ENCODE assay signal across 8 cellular contexts in genomic region chr3:183518446-183519185, GRCh38. TPM values are rescaled to one million over a fixed set of nuclear protein-coding genes. Genes with fewer than 3 reads are reported as not detected.
DNase-seq lines count a peak whose midpoint lies in the region; ATAC-seq lines count a peak whose summit lies in the region.

No MANE protein-coding gene starts in this region.

- POLR2A ChIA-PET in activated CD8-positive, alpha-beta T cell treated with anti-CD3 and anti-CD28 coated beads, Interleukin-2, amount 10 ng/mL, durations not matched to agents 7 days and 5 days (lab: Charles Lee) = interaction anchor here (1.2 kb wide), 1 partner anchor 9 kb away, joined by 4 read pairs; no protein-coding TSS in a partner anchor
- POLR2A ChIA-PET in naive thymus-derived CD4-positive, alpha-beta T cell (lab: Charles Lee) = interaction anchor here (0.7 to 1.3 kb wide), 2 partner anchors 10 to 166 kb away, joined by 3 read pairs; no protein-coding TSS in a partner anchor

- H3K4me3 Mint-ChIP-seq in activated CD8-positive, alpha-beta T cell treated with anti-CD3 and anti-CD28 coated beads, Interleukin-2, amount 10 ng/mL, durations not matched to agents 7 days and 5 days = no peak overlapping the region
- H3K4me3 Mint-ChIP-seq in naive thymus-derived CD4-positive, alpha-beta T cell = peak overlapping the region in 9 of 10 donors; percentile 14 to 77 (median 41)

- H3K4me1 ChIP-seq in naive thymus-derived CD4-positive, alpha-beta T cell (ENCODE audit: control insufficient read depth in 2 of 2, insufficient read depth in 2 of 2, low read length in 2 of 2) = peaks cover 29 to 52% of the 10 kb centered on the region in 2 donors

- H3K4me3 ChIP-seq in naive thymus-derived CD4-positive, alpha-beta T cell (ENCODE audit: low read length) = no peak overlapping the region

- no peak for ATAC-seq in activated CD8-positive, alpha-beta T cell treated with anti-CD3 and anti-CD28 coated beads, Interleukin-2, amount 10 ng/mL, durations not matched to agents 7 days and 5 days
- no peak for ATAC-seq in naive thymus-derived CD4-positive, alpha-beta T cell
- ATAC-seq in GM18861 (IDR thresholded peaks at IDR 0.05; ENCODE audit: unreplicated experiment) (no peak), GM18867 (IDR thresholded peaks at IDR 0.05; ENCODE audit: unreplicated experiment) (no peak)

- H3K27ac Mint-ChIP-seq in activated CD8-positive, alpha-beta T cell treated with anti-CD3 and anti-CD28 coated beads, Interleukin-2, amount 10 ng/mL, durations not matched to agents 7 days and 5 days = peak overlapping the region; percentile 59
- peak overlapping the region; percentile 48 to 94 (median 81) for H3K27ac Mint-ChIP-seq in naive thymus-derived CD4-positive, alpha-beta T cell

- H3K27ac ChIP-seq in naive thymus-derived CD4-positive, alpha-beta T cell (ENCODE audit: low read depth, low read length) = peak overlapping the region; percentile 35

- no peaks in the 10 kb centered on the region for H3K9me3 ChIP-seq in naive thymus-derived CD4-positive, alpha-beta T cell (ENCODE audit: control insufficient read depth in 2 of 3, low read length in 3 of 3)

- H3K9me3 Mint-ChIP-seq in activated CD8-positive, alpha-beta T cell treated with anti-CD3 and anti-CD28 coated beads, Interleukin-2, amount 10 ng/mL, durations not matched to agents 7 days and 5 days (ENCODE audit: insufficient read depth) = no peaks in the 10 kb centered on the region
- H3K9me3 Mint-ChIP-seq in naive thymus-derived CD4-positive, alpha-beta T cell = peaks cover 0 to 2% (median 0%) of the 10 kb centered on the region in 11 donors

- H3K36me3 ChIP-seq in naive thymus-derived CD4-positive, alpha-beta T cell (ENCODE audit: control insufficient read depth in 2 of 3, insufficient read depth in 3 of 3, low read length in 3 of 3) = peaks cover 0 to 20% (median 3%) of the 10 kb centered on the region in 3 experiments

- peaks cover 58% of the 10 kb centered on the region for H3K4me1 Mint-ChIP-seq in activated CD8-positive, alpha-beta T cell treated with anti-CD3 and anti-CD28 coated beads, Interleukin-2, amount 10 ng/mL, durations not matched to agents 7 days and 5 days (ENCODE audit: low read depth)
- H3K4me1 Mint-ChIP-seq in naive thymus-derived CD4-positive, alpha-beta T cell = peaks cover 54 to 87% (median 76%) of the 10 kb centered on the region in 7 donors

- CTCF ChIA-PET in activated CD8-positive, alpha-beta T cell treated with anti-CD3 and anti-CD28 coated beads, Interleukin-2, amount 10 ng/mL, durations not matched to agents 7 days and 5 days (lab: Charles Lee) = interaction anchor here (0.9 to 1.9 kb wide), 6 partner anchors 9 to 248 kb away, joined by 3 to 10 read pairs (median 4); no protein-coding TSS in a partner anchor
- CTCF ChIA-PET in naive thymus-derived CD4-positive, alpha-beta T cell (lab: Charles Lee) = interaction anchor here (1.0 to 1.1 kb wide), 2 partner anchors 21 to 42 kb away, joined by 3 to 4 read pairs; no protein-coding TSS in a partner anchor

- H3K27me3 Mint-ChIP-seq in activated CD8-positive, alpha-beta T cell treated with anti-CD3 and anti-CD28 coated beads, Interleukin-2, amount 10 ng/mL, durations not matched to agents 7 days and 5 days (ENCODE audit: low read depth) = no peaks in the 10 kb centered on the region
- H3K27me3 Mint-ChIP-seq in naive thymus-derived CD4-positive, alpha-beta T cell = no peaks in the 10 kb centered on the region

- DNase-seq in ELF-1 (ENCODE audit: low read depth, low spot score) = peak; percentile 81
- peak; percentile 73 for DNase-seq in MV-4-11 (lab: John Stamatoyannopoulos, UW)
- DNase-seq in activated CD8-positive, alpha-beta T cell treated with anti-CD3 and anti-CD28 coated beads, Interleukin-2, amount 10 ng/mL, durations not matched to agents 7 days and 5 days = no peak
- no peak for DNase-seq in naive thymus-derived CD4-positive, alpha-beta T cell
- DNase-seq in cerebellum (ENCODE audit: low spot score) = no peak
- DNase-seq in NCI-H526 (lab: John Stamatoyannopoulos, UW) = no peak

- peaks cover 50% of the 10 kb centered on the region for H3K36me3 Mint-ChIP-seq in activated CD8-positive, alpha-beta T cell treated with anti-CD3 and anti-CD28 coated beads, Interleukin-2, amount 10 ng/mL, durations not matched to agents 7 days and 5 days (ENCODE audit: low read depth)
- H3K36me3 Mint-ChIP-seq in naive thymus-derived CD4-positive, alpha-beta T cell = peaks cover 0 to 49% (median 35%) of the 10 kb centered on the region in 5 donors

- no peaks in the 10 kb centered on the region for H3K27me3 ChIP-seq in naive thymus-derived CD4-positive, alpha-beta T cell (ENCODE audit: control insufficient read depth in 2 of 2, insufficient read depth in 2 of 2, low read length in 2 of 2)

- intact Hi-C loops in naive thymus-derived CD4-positive, alpha-beta T cell (cut with micrococcal nuclease) = loop anchor here in 1 of 2 donors (1.0 to 5.0 kb wide), 2 partner anchors 9 to 179 kb away; partner anchors contain the start of gene YEATS2

RNA-seq across cellular contexts. Expression of gene KLHL6, which starts 36.9 kb away (rescaled TPM):
- total RNA-seq in activated CD8-positive, alpha-beta T cell treated with anti-CD3 and anti-CD28 coated beads, Interleukin-2, amount 10 ng/mL, durations not matched to agents 7 days and 5 days = 10 to 100 TPM; 27.4 to 27.8 TPM
- 10 to 100 TPM; 37.7 to 72.9 (median 41.5) TPM for total RNA-seq in naive thymus-derived CD4-positive, alpha-beta T cell
- 10 to 100 TPM; 25.8 to 32.9 TPM for polyA plus RNA-seq in naive thymus-derived CD4-positive, alpha-beta T cell
- total RNA-seq in cerebellum = 1.3 TPM

Comparison
In these comparisons a context has a peak if more than half of its experiments do, and no peak if none do; other contexts are left out.
1. DNase-seq: peak in ELF-1 (single experiment) and MV-4-11 (single experiment); none in activated CD8-positive, alpha-beta T cell treated with anti-CD3 and anti-CD28 coated beads, Interleukin-2, amount 10 ng/mL, durations not matched to agents 7 days and 5 days (single experiment), naive thymus-derived CD4-positive, alpha-beta T cell (0 of 9), cerebellum (single experiment) and NCI-H526 (0 of 2).
2. RNA of gene KLHL6, which starts 36.9 kb away (total RNA-seq): 37.7 to 72.9 TPM in naive thymus-derived CD4-positive, alpha-beta T cell and 27.4 to 27.8 TPM in activated CD8-positive, alpha-beta T cell treated with anti-CD3 and anti-CD28 coated beads, Interleukin-2, amount 10 ng/mL, durations not matched to agents 7 days and 5 days; 1.3 TPM in cerebellum (single experiment); every median in the first group is over 10 times any median in the second.